ENCODE assay signal across 14 cellular contexts in the genomic region with DNA sequence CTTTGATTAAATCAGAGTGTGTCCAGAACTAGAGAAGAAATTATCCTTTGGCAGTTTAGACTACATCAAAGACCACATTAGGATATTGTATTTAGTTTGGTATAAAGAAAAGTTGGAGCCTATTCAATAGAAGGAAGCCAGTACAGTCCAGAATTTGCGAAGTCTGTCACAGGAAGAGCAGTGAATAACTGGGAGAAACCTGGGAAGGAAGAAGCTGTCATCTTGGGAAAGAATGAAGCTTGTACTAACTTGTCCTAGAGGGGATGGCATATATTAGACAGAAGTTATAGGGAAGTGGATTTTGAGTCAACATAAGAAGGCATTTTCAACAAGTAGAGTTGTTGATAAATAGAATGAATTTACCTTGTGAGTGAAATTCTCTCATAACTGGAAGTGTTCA.
DNase-seq lines count a peak whose midpoint lies in the region; ATAC-seq and TF ChIP-seq lines count a peak whose summit lies in the region.
"Had no signal": no experiment of that assay in that cellular context is flagged by ENCODE, and none has a peak within 500 bp of the region (broad histone marks: within the 10 kb centered on the region; RNA-seq: fewer than 3 reads in every experiment).

No MANE protein-coding gene starts in this region.

- DNase-seq in PC-3 (no peak), mammary epithelial cell (peak; percentile 53), epithelial cell of prostate (ENCODE audit: low read depth, low spot score) (no peak), pons (ENCODE audit: low spot score) (no peak), anterior cingulate cortex (lab: John Stamatoyannopoulos, UW) (no peak), GOT3 (lab: John Stamatoyannopoulos, UW) (no peak)
- DNase-seq: AML-193; Caco-2; CD8-positive, alpha-beta memory T cell; DND-41; GDM1; H9 had no signal

- no peak for ATAC-seq in PC-3
- ATAC-seq: GM23338 had no signal

- CTCF ChIA-PET in PC-3 (lab: Charles Lee) (interaction anchor here (0.7 kb wide), 1 partner anchor 31 kb away, joined by 9 read pairs; no protein-coding TSS in a partner anchor), mammary epithelial cell (lab: Charles Lee; ENCODE audit: low non-redundant PET) (no interaction called here)

- H3K9me3 ChIP-seq in PC-3 (ENCODE audit: low read length) (no peaks in the 10 kb centered on the region), mammary epithelial cell (replicated peaks; ENCODE audit: insufficient read depth, low read length) (no peaks in the 10 kb centered on the region)
- H3K9me3 ChIP-seq: BLaER1, Caco-2 had no signal

- TF ChIP-seq CTCF in PC-3 (conservative IDR thresholded peaks at IDR 0.05; ENCODE audit: low read depth, low read length) (no peak), mammary epithelial cell (conservative IDR thresholded peaks at IDR 0.05 in 1 of 2, IDR thresholded peaks at IDR 0.05 in 1 of 2; ENCODE audit: extremely low read depth in 1 of 2, insufficient read depth in 1 of 2, low read depth in 1 of 2, low read length in 2 of 2) (no peak)

- dilution Hi-C loops in mammary epithelial cell (cut with HindIII; ENCODE audit: low sequenced_read_pairs), result no loop called here

- H3F3A ChIP-seq in PC-3 (ENCODE audit: low read length, unreplicated experiment), result peaks cover 3% of the 10 kb centered on the region

- H2AFZ ChIP-seq in PC-3 (ENCODE audit: low read length) (no peak overlapping the region), mammary epithelial cell (ENCODE audit: low read depth, low read length) (peak overlapping the region; percentile 46)
- H2AFZ ChIP-seq: GM23338 had no signal

- POLR2A ChIA-PET in PC-3 (lab: Charles Lee; ENCODE audit: unreplicated experiment), result no interaction called here

- peaks cover 72% of the 10 kb centered on the region for H3K4me1 ChIP-seq in PC-3 (ENCODE audit: insufficient read depth, low read length)
- H3K4me1 ChIP-seq in mammary epithelial cell (ENCODE audit: insufficient read depth, low read length), result peaks cover 52% of the 10 kb centered on the region
- H3K4me1 ChIP-seq: BLaER1 had no signal

- H4K20me1 ChIP-seq in PC-3 (ENCODE audit: low read length) (no peaks in the 10 kb centered on the region), mammary epithelial cell (ENCODE audit: insufficient read depth, low read length) (no peaks in the 10 kb centered on the region)
- H4K20me1 ChIP-seq: BLaER1 had no signal

- 13% methylated on average over 1 of the region's 1 CpG for WGBS in mammary epithelial cell (ENCODE audit: low coverage, missing lambda C conversion rate)

- H3K9me2 ChIP-seq in PC-3 (replicated peaks; ENCODE audit: low read length), result no peaks in the 10 kb centered on the region

- no TSS peak for BruUV-seq in PC-3 (replicated peaks; lab: Mats Ljungman, UMichigan)
- no TSS peak for BruUV-seq in mammary epithelial cell (replicated peaks; lab: Mats Ljungman, UMichigan)

- intact Hi-C loops in PC-3 (cut with micrococcal nuclease), result loop anchor here (2.0 to 10.0 kb wide), 3 partner anchors 51 to 549 kb away; no protein-coding TSS in a partner anchor
- intact Hi-C loops in mammary epithelial cell (cut with micrococcal nuclease), result loop anchor here (5.0 to 10.0 kb wide), 2 partner anchors 91 to 119 kb away; no protein-coding TSS in a partner anchor

- H3K27ac ChIP-seq in PC-3 (ENCODE audit: low read length), result peak overlapping the region; percentile 95
- H3K27ac ChIP-seq in mammary epithelial cell (ENCODE audit: insufficient read depth, low read depth, low read length), result no peak overlapping the region
- H3K27ac ChIP-seq in epithelial cell of prostate, result peak overlapping the region; percentile 55
- H3K27ac ChIP-seq: BLaER1 had no signal

- H3K4me3 ChIP-seq in PC-3 (ENCODE audit: low read length), result no peak overlapping the region
- H3K4me3 ChIP-seq in mammary epithelial cell (replicated peaks in 1 of 3; ENCODE audit: insufficient read depth in 1 of 3, low read depth in 2 of 3, low read length in 3 of 3), result no peak overlapping the region
- H3K4me3 ChIP-seq: BLaER1, GM23338 had no signal

- H3K4me2 ChIP-seq in PC-3 (ENCODE audit: low read length) (peak overlapping the region; percentile 39), mammary epithelial cell (ENCODE audit: insufficient read depth, low read depth, low read length) (peak overlapping the region; percentile 2)
- H3K4me2 ChIP-seq: BLaER1, GM23338 had no signal

- H3K27me3 ChIP-seq in PC-3 (ENCODE audit: low read length) (no peaks in the 10 kb centered on the region), mammary epithelial cell (ENCODE audit: insufficient read depth, low read length) (no peaks in the 10 kb centered on the region)
- H3K27me3 ChIP-seq: BLaER1 had no signal

- in situ Hi-C loops in mammary epithelial cell (cut with MboI; ENCODE audit: low sequenced_read_pairs in 2 of 2), result loop anchor here in 1 of 2 donors (25.0 kb wide), 2 partner anchors 196 to 554 kb away; no protein-coding TSS in a partner anchor

- no peaks in the 10 kb centered on the region for H3K36me3 ChIP-seq in PC-3 (ENCODE audit: low read depth, low read length)
- no peaks in the 10 kb centered on the region for H3K36me3 ChIP-seq in mammary epithelial cell (ENCODE audit: insufficient read depth, low read length)
- H3K36me3 ChIP-seq: BLaER1 had no signal

- H3K79me2 ChIP-seq in PC-3 (ENCODE audit: low read length), result no peaks in the 10 kb centered on the region
- H3K79me2 ChIP-seq in mammary epithelial cell (ENCODE audit: insufficient read depth, low read length), result no peaks in the 10 kb centered on the region

- peak overlapping the region; percentile 70 for H3K9ac ChIP-seq in PC-3 (ENCODE audit: low read length)
- no peak overlapping the region for H3K9ac ChIP-seq in mammary epithelial cell (ENCODE audit: insufficient read depth, low read length)
- H3K9ac ChIP-seq: BLaER1 had no signal
